12 cellular contexts compared by ENCODE assay signal in the genomic region with DNA sequence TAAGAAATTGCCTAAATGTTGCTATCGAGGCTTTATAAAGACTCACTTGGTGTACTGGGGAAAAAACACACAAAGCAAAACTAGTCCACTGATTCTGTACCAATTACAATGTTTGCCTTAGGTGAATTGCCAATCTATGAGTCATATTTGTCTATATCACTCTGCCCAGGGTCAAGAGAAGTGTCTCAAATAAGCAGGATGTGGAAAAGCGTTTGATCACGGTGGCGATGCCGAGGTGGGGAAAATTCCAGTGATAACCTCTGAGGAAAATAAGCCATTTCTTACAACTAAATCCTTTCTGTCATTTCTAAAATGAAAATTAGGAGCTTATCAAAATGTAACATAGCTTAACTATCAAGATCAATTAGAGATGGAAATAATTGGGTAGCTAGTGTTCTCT.
"Had no signal": no experiment of that assay in that cellular context is flagged by ENCODE, and none has a peak within 500 bp of the region (broad histone marks: within the 10 kb centered on the region; RNA-seq: fewer than 3 reads in every experiment).

No MANE protein-coding gene starts in this region.

- H3K4me3 ChIP-seq: ovary, right atrium auricular region, smooth muscle cell, tibial artery had no signal

- H3K27ac ChIP-seq: ovary, right atrium auricular region, tibial artery had no signal

- H3K36me3 ChIP-seq: ovary, right atrium auricular region, tibial artery had no signal

- H3K9me3 ChIP-seq: ovary had no signal

- H3K27me3 ChIP-seq: ovary, right atrium auricular region had no signal

- ATAC-seq: activated CD4-positive, CD25-positive, alpha-beta regulatory T cell treated with anti-CD3 and anti-CD28 coated beads, Interleukin-2, amount 50 U/mL, for 24 hours; activated T-cell treated with anti-CD3 and anti-CD28 coated beads, Interleukin-2, amount 50 U/mL, for 4 hours; esophagus mucosa; left lobe of liver had no signal

- DNase-seq: activated CD4-positive, alpha-beta T cell treated with anti-CD3 and anti-CD28 coated beads, Interleukin-2, amount 50 U/mL, for 48 hours; activated effector memory CD4-positive, alpha-beta T cell treated with anti-CD3 and anti-CD28 coated beads, Interleukin-2, amount 50 U/mL, for 16 hours; activated naive CD8-positive, alpha-beta T cell treated with anti-CD3 and anti-CD28 coated beads, Interleukin-2, amount 10 ng/mL, durations not matched to agents 7 days and 5 days; activated T-cell treated with anti-CD3 and anti-CD28 coated beads, Interleukin-2, amount 50 U/mL, for 4 hours; anterior cingulate cortex; ovary; tibial artery had no signal

- H3K4me1 ChIP-seq: right atrium auricular region had no signal

- H3K4me2 ChIP-seq: smooth muscle cell had no signal
